In genomic region chr5:136132087-136132486, GRCh38 we compare ENCODE assay signal across 8 cellular contexts. TPM values are rescaled to one million over a fixed set of nuclear protein-coding genes. Genes with fewer than 3 reads are reported as not detected.
A peak's percentile ranks its signal among the peaks of the same experiment; 100 is the strongest.
DNase-seq lines count a peak whose midpoint lies in the region; ATAC-seq and TF ChIP-seq lines count a peak whose summit lies in the region.

No MANE protein-coding gene starts in this region.

- no peaks in the 10 kb centered on the region for H3K27me3 ChIP-seq in heart right ventricle

- ATAC-seq in GM18499 (IDR thresholded peaks at IDR 0.05; ENCODE audit: insufficient read depth, unreplicated experiment), result peak; percentile 8
- ATAC-seq in HG03097 (IDR thresholded peaks at IDR 0.05; ENCODE audit: low FRiP score, unreplicated experiment), result peak; percentile 19
- ATAC-seq in activated B cell treated with CpG ODN at 0.5 μM for 24 hours (ENCODE audit: low read depth), result no peak
- peak in 2 of 8 donors; percentile 4 to 7 for ATAC-seq in heart right ventricle

- H3K4me1 Mint-ChIP-seq in activated B cell treated with CpG ODN at 0.5 μM for 24 hours, result peaks cover 24% of the 10 kb centered on the region

- H3K4me3 Mint-ChIP-seq in activated B cell treated with CpG ODN at 0.5 μM for 24 hours, result peak overlapping the region; percentile 94

- H3K9me3 Mint-ChIP-seq in activated B cell treated with CpG ODN at 0.5 μM for 24 hours, result no peaks in the 10 kb centered on the region

- WGBS in heart right ventricle, 2 donors, result 39 to 43% methylated on average over 6 of the region's 6 CpGs

- H3K36me3 ChIP-seq in heart right ventricle, result no peaks in the 10 kb centered on the region

- peaks cover 17% of the 10 kb centered on the region for H3K27me3 Mint-ChIP-seq in activated B cell treated with CpG ODN at 0.5 μM for 24 hours

- CTCF ChIA-PET in activated B cell treated with CpG ODN at 0.5 μM for 24 hours (lab: Charles Lee), result no interaction called here

- POLR2A ChIA-PET in activated B cell treated with CpG ODN at 0.5 μM for 24 hours (lab: Charles Lee), result interaction anchor here (1.0 kb wide), 2 partner anchors 10 to 17 kb away, joined by 3 to 4 read pairs; no protein-coding TSS in a partner anchor

- TF ChIP-seq CTCF in activated B cell treated with CpG ODN at 0.5 μM for 24 hours (IDR thresholded peaks at IDR 0.05) (no peak), heart right ventricle (IDR thresholded peaks at IDR 0.05) (no peak), retinal pigment epithelial cell (conservative IDR thresholded peaks at IDR 0.05; ENCODE audit: low read depth, low read length) (no peak)

- peak overlapping the region; percentile 92 to 100 (median 97) for H3K27ac ChIP-seq in heart right ventricle

- H3K4me3 ChIP-seq in heart right ventricle (peak overlapping the region in 9 of 10 donors; percentile 65 to 97 (median 88)), retinal pigment epithelial cell (ENCODE audit: low read length) (peak overlapping the region; percentile 82)

- H3K4me1 ChIP-seq in heart right ventricle, result peaks cover 7 to 65% (median 36%) of the 10 kb centered on the region in 9 donors

- H3K27ac Mint-ChIP-seq in activated B cell treated with CpG ODN at 0.5 μM for 24 hours, result peak overlapping the region; percentile 73

- DNase-seq in activated B cell treated with CpG ODN at 0.5 μM for 24 hours, result peak; percentile 24
- DNase-seq in heart right ventricle, result peak; percentile 13 to 15
- DNase-seq in retinal pigment epithelial cell (ENCODE audit: low read depth), result no peak
- no peak for DNase-seq in NCI-H2171 treated with DMSO at 0.1 percent for 48 hours (lab: John Stamatoyannopoulos, UW)
- DNase-seq in GM19238 (ENCODE audit: insufficient read length, low spot score), result no peak
- DNase-seq in H4 (ENCODE audit: low spot score), result no peak

- intact Hi-C loops in activated B cell treated with CpG ODN at 0.5 μM for 24 hours (cut with micrococcal nuclease) (loop anchor here (2.0 kb wide), 1 partner anchor 51 kb away; no protein-coding TSS in a partner anchor), heart right ventricle (cut with DNase I) (loop anchor here in 7 of 10 donors (2.0 to 5.0 kb wide), 3 partner anchors 35 to 45 kb away; no protein-coding TSS in a partner anchor)

- H3K36me3 Mint-ChIP-seq in activated B cell treated with CpG ODN at 0.5 μM for 24 hours (ENCODE audit: low read depth), result peaks cover 7% of the 10 kb centered on the region

- no peaks in the 10 kb centered on the region for H3K9me3 ChIP-seq in heart right ventricle

RNA-seq across cellular contexts. Expression of gene SMAD5, which starts 0.6 kb away (rescaled TPM):
- total RNA-seq in activated B cell treated with CpG ODN at 0.5 μM for 24 hours (28.4 and 30.4 TPM in 2 replicates), heart right ventricle (10 to 100 TPM; 33.3 to 53.8 (median 39.8) TPM)
- polyA plus RNA-seq in heart right ventricle, result 1 to 10 TPM; 7.0 to 8.5 TPM
- 38.8 and 40.0 TPM in 2 replicates for total RNA-seq in H4 (2014; rRNA removed; shearing (Covaris generic))

Comparison
In these comparisons a context has a peak if more than half of its experiments do, and no peak if none do; other contexts are left out.
1. DNase-seq: peak in activated B cell treated with CpG ODN at 0.5 μM for 24 hours (single experiment) and heart right ventricle (2 of 2); none in retinal pigment epithelial cell (single experiment), NCI-H2171 treated with DMSO at 0.1 percent for 48 hours (single experiment), GM19238 (single experiment) and H4 (single experiment).